ENCODE assay signal across 17 cellular contexts in genomic region chrX:134416106-134416505, GRCh38. TPM values are rescaled to one million over a fixed set of nuclear protein-coding genes. Genes with fewer than 3 reads are reported as not detected.
A peak's percentile ranks its signal among the peaks of the same experiment; 100 is the strongest.
DNase-seq lines count a peak whose midpoint lies in the region; ATAC-seq, FAIRE-seq and TF ChIP-seq lines count a peak whose summit lies in the region.
"Had no signal": no experiment of that assay in that cellular context is flagged by ENCODE, and none has a peak within 500 bp of the region (broad histone marks: within the 10 kb centered on the region; RNA-seq: fewer than 3 reads in every experiment).

No MANE protein-coding gene starts in this region.

- H3K4me3 ChIP-seq in bronchial epithelial cell (ENCODE audit: low read depth, low read length) (no peak overlapping the region), mucosa of descending colon (no peak overlapping the region)
- H3K4me3 ChIP-seq: HAP-1 had no signal

- peaks cover 1% of the 10 kb centered on the region for H3K36me3 ChIP-seq in bronchial epithelial cell (ENCODE audit: control insufficient read depth, insufficient read depth, low read length)
- no peaks in the 10 kb centered on the region for H3K36me3 ChIP-seq in mucosa of descending colon (ENCODE audit: low read depth)

- H3K9me3 ChIP-seq in mucosa of descending colon = no peaks in the 10 kb centered on the region
- H3K9me3 ChIP-seq: HAP-1 had no signal

- no peaks in the 10 kb centered on the region for H3K4me1 ChIP-seq in mucosa of descending colon (ENCODE audit: low read depth)
- H3K4me1 ChIP-seq: HAP-1 had no signal

- DNase-seq in MV-4-11 (lab: John Stamatoyannopoulos, UW) (peak; percentile 1), bronchial epithelial cell (ENCODE audit: low read depth) (peak; percentile 29), iris pigment epithelial cell (ENCODE audit: low read depth) (peak; percentile 23), mucosa of descending colon (no peak), RCC 7860 (ENCODE audit: low spot score) (no peak), caudate nucleus (lab: John Stamatoyannopoulos, UW) (no peak), HUDEP-2 (lab: John Stamatoyannopoulos, UW; ENCODE audit: unreplicated experiment in 76 of 76) (no peak)
- DNase-seq: C1 segment of cervical spinal cord; Calu3; CD4-positive, alpha-beta T cell; DMS 273 treated with DMSO at 0.1 percent for 48 hours; GOT3; HFFc6 had no signal

- no peaks in the 10 kb centered on the region for H3K27me3 ChIP-seq in bronchial epithelial cell (ENCODE audit: control insufficient read depth, insufficient read depth, low read length)

- TF ChIP-seq CTCF in bronchial epithelial cell (IDR thresholded peaks at IDR 0.05; ENCODE audit: insufficient read depth, low read length, severe bottlenecking) = no peak
- TF ChIP-seq CTCF in mucosa of descending colon (IDR thresholded peaks at IDR 0.05) = no peak

- H3K27ac ChIP-seq in caudate nucleus (ENCODE audit: low read depth, low read length) = no peak overlapping the region

- intact Hi-C loops in mucosa of descending colon (cut with DNase I, micrococcal nuclease) = no loop called here

- no peak for FAIRE-seq in bronchial epithelial cell (lab: Jason Lieb, UNC)
- FAIRE-seq in RCC 7860 (lab: Jason Lieb, UNC) = no peak
- FAIRE-seq: A204.1, GM12892, HTR-8/SVneo had no signal

- peak; percentile 79 for ATAC-seq in mucosa of descending colon

RNA-seq across cellular contexts. Expression of gene PHF6, which starts 43.0 kb away (rescaled TPM):
- total RNA-seq in bronchial epithelial cell = 27.1 and 28.4 TPM in 2 replicates
- 10 to 100 TPM; 15.0 to 19.7 (median 18.9) TPM for total RNA-seq in mucosa of descending colon

RNA-seq across cellular contexts. Expression of gene HPRT1, which starts 43.9 kb away (rescaled TPM):
- total RNA-seq in bronchial epithelial cell (8.8 and 11.6 TPM in 2 replicates), mucosa of descending colon (10 to 100 TPM; 15.0 to 25.4 (median 19.6) TPM)

Comparison
In these comparisons a context has a peak if more than half of its experiments do, and no peak if none do; other contexts are left out.
1. DNase-seq: peak in MV-4-11 (single experiment), bronchial epithelial cell (single experiment) and iris pigment epithelial cell (single experiment); none in mucosa of descending colon (0 of 3), RCC 7860 (single experiment), caudate nucleus (0 of 61) and HUDEP-2 (0 of 76).